ENCODE assay signal across 21 cellular contexts in genomic region chr12:110091136-110091711, GRCh38.
"Had no signal": no experiment of that assay in that cellular context is flagged by ENCODE, and none has a peak within 500 bp of the region (broad histone marks: within the 10 kb centered on the region; RNA-seq: fewer than 3 reads in every experiment).

No MANE protein-coding gene starts in this region.

- ATAC-seq: effector memory CD8-positive, alpha-beta T cell; mucosa of descending colon; natural killer cell treated with Interleukin-12 subunit alpha and Interleukin-12 subunit beta and Interleukin-15 and Interleukin-18, amount 100 ng/mL, for 72 hours; pancreas; stimulated activated effector memory CD8-positive, alpha-beta T cell treated with anti-CD3 and anti-CD28 coated beads, Interleukin-12 subunit alpha, Interleukin-12 subunit beta, amount 100 ng/mL, for 72 hours; stimulated activated naive CD8-positive, alpha-beta T cell treated with anti-CD3 and anti-CD28 coated beads, Interleukin-15, Interleukin-2, amounts not matched to agents 100 U/mL and 50 U/mL, for 24 hours had no signal

- H3K36me3 Mint-ChIP-seq: mesothelial cell of epicardium; naive B cell; natural killer cell treated with Interleukin-12 subunit alpha and Interleukin-12 subunit beta and Interleukin-15 and Interleukin-18, amount 100 ng/mL, for 72 hours; stimulated activated effector memory CD8-positive, alpha-beta T cell treated with anti-CD3 and anti-CD28 coated beads, Interleukin-12 subunit alpha, Interleukin-12 subunit beta, amount 100 ng/mL, for 72 hours; type B pancreatic cell had no signal

- H3K4me3 Mint-ChIP-seq: effector memory CD8-positive, alpha-beta T cell; mesothelial cell of epicardium; naive B cell; natural killer cell treated with Interleukin-12 subunit alpha and Interleukin-12 subunit beta and Interleukin-15 and Interleukin-18, amount 100 ng/mL, for 72 hours; neural crest cell; stimulated activated effector memory CD8-positive, alpha-beta T cell treated with anti-CD3 and anti-CD28 coated beads, Interleukin-12 subunit alpha, Interleukin-12 subunit beta, amount 100 ng/mL, for 72 hours; type B pancreatic cell had no signal

- H3K4me1 Mint-ChIP-seq: mesothelial cell of epicardium; stimulated activated effector memory CD8-positive, alpha-beta T cell treated with anti-CD3 and anti-CD28 coated beads, Interleukin-12 subunit alpha, Interleukin-12 subunit beta, amount 100 ng/mL, for 72 hours had no signal

- H3K36me3 ChIP-seq: neutrophil, pancreas, prostate gland, right atrium auricular region, sigmoid colon, tibial artery had no signal

- H3K27ac Mint-ChIP-seq: effector memory CD8-positive, alpha-beta T cell; mesothelial cell of epicardium; naive B cell; natural killer cell treated with Interleukin-12 subunit alpha and Interleukin-12 subunit beta and Interleukin-15 and Interleukin-18, amount 100 ng/mL, for 72 hours; stimulated activated effector memory CD8-positive, alpha-beta T cell treated with anti-CD3 and anti-CD28 coated beads, Interleukin-12 subunit alpha, Interleukin-12 subunit beta, amount 100 ng/mL, for 72 hours; type B pancreatic cell had no signal

- H3K27me3 ChIP-seq: pancreas, right atrium auricular region, sigmoid colon, testis, tibial artery had no signal

- H3K4me1 ChIP-seq: pancreas, prostate gland, right atrium auricular region, sigmoid colon, testis, tibial artery had no signal

- H3K9me3 ChIP-seq: mucosa of descending colon, neutrophil, pancreas, prostate gland, right atrium auricular region, sigmoid colon, testis, tibial artery had no signal

- H3K9me3 Mint-ChIP-seq: effector memory CD8-positive, alpha-beta T cell; mesothelial cell of epicardium; naive B cell; natural killer cell treated with Interleukin-12 subunit alpha and Interleukin-12 subunit beta and Interleukin-15 and Interleukin-18, amount 100 ng/mL, for 72 hours; neural crest cell; stimulated activated effector memory CD8-positive, alpha-beta T cell treated with anti-CD3 and anti-CD28 coated beads, Interleukin-12 subunit alpha, Interleukin-12 subunit beta, amount 100 ng/mL, for 72 hours; type B pancreatic cell had no signal

- H3K4me3 ChIP-seq: mucosa of descending colon, pancreas, prostate gland, right atrium auricular region, sigmoid colon, testis, tibial artery had no signal

- H3K27ac ChIP-seq: neutrophil, pancreas, prostate gland, right atrium auricular region, sigmoid colon, testis, tibial artery had no signal

- DNase-seq: cortex of kidney; effector memory CD8-positive, alpha-beta T cell; mesenchymal stem cell; mucosa of descending colon; naive B cell; pancreas; sigmoid colon; stimulated activated CD4-positive, alpha-beta T cell treated with anti-CD3 and anti-CD28 coated beads, Interleukin-2, amount 100 ng/mL, for 24 hours; stimulated activated CD4-positive, alpha-beta T cell treated with anti-CD3 and anti-CD28 coated beads, Interleukin-4, amount 100 ng/mL, for 24 hours; stimulated activated naive CD8-positive, alpha-beta T cell treated with anti-CD3 and anti-CD28 coated beads, Interleukin-15, Interleukin-2, amounts not matched to agents 100 U/mL and 50 U/mL, for 24 hours; substantia nigra; testis; tibial artery had no signal
